36 cellular contexts compared by ENCODE assay signal in genomic region chr5:35988529-35988928, GRCh38. TPM values are rescaled to one million over a fixed set of nuclear protein-coding genes. Genes with fewer than 3 reads are reported as not detected.
"Had no signal": no experiment of that assay in that cellular context is flagged by ENCODE, and none has a peak within 500 bp of the region (broad histone marks: within the 10 kb centered on the region; RNA-seq: fewer than 3 reads in every experiment).

No MANE protein-coding gene starts in this region.

- H3K9me3 Mint-ChIP-seq: activated B cell treated with CpG ODN at 0.5 μM for 24 hours; activated CD8-positive, alpha-beta T cell treated with anti-CD3 and anti-CD28 coated beads for 36 hours; activated naive CD8-positive, alpha-beta T cell treated with anti-CD3 and anti-CD28 coated beads, Interleukin-2, amount 10 ng/mL, durations not matched to agents 7 days and 5 days; activated T-cell treated with anti-CD3 and anti-CD28 coated beads, Interleukin-2, amount 50 U/mL, for 24 hours; central memory CD8-positive, alpha-beta T cell; T-helper 1 cell treated with Interleukin-12 subunit alpha and Interleukin-12 subunit beta and Interleukin-4 antibody, amounts not matched to agents 30 μg/mL and 1 μg/mL, for 36 hours; T-helper 2 cell treated with Interferon-gamma antibody and Interleukin-4, amounts not matched to agents 5 μg/mL and 100 μg/mL, for 36 hours had no signal

- H3K4me3 Mint-ChIP-seq: activated B cell treated with CpG ODN at 0.5 μM for 24 hours; activated CD8-positive, alpha-beta T cell treated with anti-CD3 and anti-CD28 coated beads for 36 hours; activated naive CD4-positive, alpha-beta T cell treated with anti-CD3 and anti-CD28 coated beads, Interleukin-2, amount 50 U/mL, for 24 hours; activated naive CD8-positive, alpha-beta T cell treated with anti-CD3 and anti-CD28 coated beads, Interleukin-2, amount 10 ng/mL, durations not matched to agents 7 days and 5 days; activated T-cell treated with anti-CD3 and anti-CD28 coated beads, Interleukin-2, amount 50 U/mL, for 24 hours; central memory CD8-positive, alpha-beta T cell; T-helper 1 cell treated with Interleukin-12 subunit alpha and Interleukin-12 subunit beta and Interleukin-4 antibody, amounts not matched to agents 30 μg/mL and 1 μg/mL, for 36 hours; T-helper 2 cell treated with Interferon-gamma antibody and Interleukin-4, amounts not matched to agents 5 μg/mL and 100 μg/mL, for 36 hours had no signal

- H3K36me3 ChIP-seq: ascending aorta, cardiac muscle cell, SJCRH30 had no signal

- H3K4me2 ChIP-seq: KMS-11 had no signal

- H3K36me3 Mint-ChIP-seq: activated naive CD4-positive, alpha-beta T cell treated with anti-CD3 and anti-CD28 coated beads, Interleukin-2, amount 50 U/mL, for 24 hours; activated naive CD8-positive, alpha-beta T cell treated with anti-CD3 and anti-CD28 coated beads, Interleukin-2, amount 10 ng/mL, durations not matched to agents 7 days and 5 days had no signal

- DNase-seq: activated B cell treated with CpG ODN at 0.5 μM for 24 hours; activated CD4-positive, alpha-beta T cell treated with anti-CD3 and anti-CD28 coated beads for 4 hours; activated CD4-positive, CD25-positive, alpha-beta regulatory T cell treated with anti-CD3 and anti-CD28 coated beads, Interleukin-2, amount 50 U/mL, for 72 hours; activated CD8-positive, alpha-beta T cell treated with anti-CD3 and anti-CD28 coated beads for 36 hours; activated gamma-delta T cell; activated naive CD4-positive, alpha-beta T cell treated with Interleukin-2 at 50 U/mL for 16 hours; activated naive CD8-positive, alpha-beta T cell treated with anti-CD3 and anti-CD28 coated beads, Interleukin-2, amount 10 ng/mL, durations not matched to agents 7 days and 5 days; activated T-cell treated with anti-CD3 and anti-CD28 coated beads, Interleukin-2, amount 50 U/mL, for 24 hours; amygdala; NCI-H1105 treated with DMSO at 0.1 percent for 48 hours; NCI-H1436; NCI-H1694; NCI-H1930; NCI-H2081 treated with DMSO at 0.1 percent for 48 hours; NCI-H510A; NCI-H526; NCI-H748 treated with DMSO at 0.1 percent for 48 hours; NK-92 treated with Interleukin-12 subunit alpha and Interleukin-12 subunit beta, amount 100 ng/mL, for 24 hours; OCI-M1; SHP77; SJCRH30 had no signal

- H3K27ac Mint-ChIP-seq: activated B cell treated with CpG ODN at 0.5 μM for 24 hours; activated CD8-positive, alpha-beta T cell treated with anti-CD3 and anti-CD28 coated beads for 36 hours; activated naive CD4-positive, alpha-beta T cell treated with anti-CD3 and anti-CD28 coated beads, Interleukin-2, amount 50 U/mL, for 24 hours; activated naive CD8-positive, alpha-beta T cell treated with anti-CD3 and anti-CD28 coated beads, Interleukin-2, amount 10 ng/mL, durations not matched to agents 7 days and 5 days; activated T-cell treated with anti-CD3 and anti-CD28 coated beads, Interleukin-2, amount 50 U/mL, for 24 hours; activated T-helper 2 cell treated with anti-CD3 and anti-CD28 coated beads, Interferon-gamma antibody, Interleukin-2, Interleukin-4, amounts not matched to agents 10 μg/mL and 5 μg/mL and 100 μg/mL, durations not matched to agents 14 hours and 24 hours and 36 hours; T-helper 1 cell treated with Interleukin-12 subunit alpha and Interleukin-12 subunit beta and Interleukin-4 antibody, amounts not matched to agents 30 μg/mL and 1 μg/mL, for 36 hours; T-helper 2 cell treated with Interferon-gamma antibody and Interleukin-4, amounts not matched to agents 5 μg/mL and 100 μg/mL, for 36 hours had no signal

- H3K9ac ChIP-seq: KMS-11 had no signal

- H3K4me3 ChIP-seq: ascending aorta, cardiac muscle cell, SJCRH30, SK-N-MC had no signal

- H3K4me1 ChIP-seq: ascending aorta had no signal

- H3K4me1 Mint-ChIP-seq: activated B cell treated with CpG ODN at 0.5 μM for 24 hours; activated naive CD4-positive, alpha-beta T cell treated with anti-CD3 and anti-CD28 coated beads, Interleukin-2, amount 50 U/mL, for 24 hours; activated naive CD8-positive, alpha-beta T cell treated with anti-CD3 and anti-CD28 coated beads, Interleukin-2, amount 10 ng/mL, durations not matched to agents 7 days and 5 days; central memory CD8-positive, alpha-beta T cell had no signal

- H3K9me3 ChIP-seq: ascending aorta had no signal

- H3K27ac ChIP-seq: ascending aorta, cardiac muscle cell, KMS-11, SJCRH30, SK-N-MC, VCaP had no signal

- H3K27me3 ChIP-seq: ascending aorta, cardiac muscle cell, SJCRH30 had no signal

RNA-seq across cellular contexts. Expression of gene UGT3A1, which starts 2.7 kb away (rescaled TPM):
- total RNA-seq: activated B cell treated with CpG ODN at 0.5 μM for 24 hours; activated CD8-positive, alpha-beta memory T cell treated with anti-CD3 and anti-CD28 coated beads for 36 hours; activated CD8-positive, alpha-beta T cell treated with anti-CD3 and anti-CD28 coated beads for 36 hours; activated naive CD8-positive, alpha-beta T cell treated with anti-CD3 and anti-CD28 coated beads, Interleukin-2, amount 10 ng/mL, durations not matched to agents 7 days and 5 days; activated T-helper 2 cell treated with anti-CD3 and anti-CD28 coated beads, Interferon-gamma antibody, Interleukin-2, Interleukin-4, amounts not matched to agents 10 μg/mL and 5 μg/mL and 100 μg/mL, durations not matched to agents 14 hours and 24 hours and 36 hours; ascending aorta; chondrocyte; MCF 10A; RPMI7951 had no signal
- polyA plus RNA-seq: adipose tissue, cardiac muscle cell had no signal

RNA-seq across cellular contexts. Expression of gene CAPSL, which starts 50.1 kb away (rescaled TPM):
- total RNA-seq: activated B cell treated with CpG ODN at 0.5 μM for 24 hours; activated naive CD8-positive, alpha-beta T cell treated with anti-CD3 and anti-CD28 coated beads, Interleukin-2, amount 10 ng/mL, durations not matched to agents 7 days and 5 days; ascending aorta; cardiac muscle cell; chondrocyte; MCF 10A; RPMI7951; SJCRH30 had no signal
- polyA plus RNA-seq: adipose tissue, cardiac muscle cell had no signal
